1 cellular context compared by ENCODE assay signal in genomic region chr16:57637424-57637823, GRCh38.
TF ChIP-seq lines count a peak whose summit lies in the region.

No MANE protein-coding gene starts in this region.

TF ChIP-seq in A549, 52 proteins besides CTCF, POLR2A, EP300 and RAD21 (continued from another document):
- TF ChIP-seq CHD2 (IDR thresholded peaks at IDR 0.05; ENCODE audit: low read length, partially characterized antibody) (no peak), FOSL2 (IDR thresholded peaks at IDR 0.05) (no peak), FOSL2 (CRISPR knock-in tag; IDR thresholded peaks at IDR 0.05) (no peak)
